24 cellular contexts compared by ENCODE assay signal in the genomic region with DNA sequence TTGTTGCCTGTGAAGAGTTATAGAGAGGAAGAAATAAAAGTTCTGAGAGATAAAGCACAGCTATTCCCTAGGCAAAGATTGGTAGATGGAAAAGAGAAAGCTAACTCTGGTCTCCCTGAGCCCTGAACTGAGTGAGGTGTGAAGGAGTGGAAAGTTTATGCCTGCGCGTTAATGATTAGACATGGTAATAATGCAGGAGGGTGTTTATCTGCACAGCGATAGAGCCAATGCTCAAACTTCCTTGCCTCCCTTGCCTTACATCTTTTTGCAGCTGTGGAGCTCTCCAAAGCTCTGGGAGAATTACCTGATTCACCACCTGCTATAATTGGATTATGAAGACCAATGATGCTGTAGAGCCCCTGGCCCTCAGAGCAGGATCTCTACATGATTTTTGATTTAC. TPM values are rescaled to one million over a fixed set of nuclear protein-coding genes. Genes with fewer than 3 reads are reported as not detected.
"Had no signal": no experiment of that assay in that cellular context is flagged by ENCODE, and none has a peak within 500 bp of the region (broad histone marks: within the 10 kb centered on the region; RNA-seq: fewer than 3 reads in every experiment).

No MANE protein-coding gene starts in this region.

- H3K9me3 ChIP-seq: adrenal gland, esophagus muscularis mucosa, gastroesophageal sphincter, heart left ventricle, lower lobe of right lung, thyroid gland had no signal

- H3K4me1 ChIP-seq: adrenal gland, esophagus muscularis mucosa, gastroesophageal sphincter, heart left ventricle, lower lobe of right lung, thyroid gland had no signal

- H3K27me3 ChIP-seq: adrenal gland, esophagus muscularis mucosa, gastroesophageal sphincter, heart left ventricle, thyroid gland had no signal

- DNase-seq: activated CD4-positive, alpha-beta memory T cell treated with anti-CD3 and anti-CD28 coated beads for 36 hours; activated CD4-positive, alpha-beta T cell treated with anti-CD3 and anti-CD28 coated beads for 36 hours; activated gamma-delta T cell treated with Interleukin-2 at 50 U/mL for 16 hours; activated T-cell treated with anti-CD3 and anti-CD28 coated beads for 4 hours; adrenal gland; cerebellar nuclear complex; effector memory CD4-positive, alpha-beta T cell; heart left ventricle; lower lobe of right lung; nephron progenitor cell; occipital lobe; stimulated activated naive B cell treated with anti-CD40 and anti-IgM and Interleukin-4, amounts not matched to agents 10 μg/mL and 1 μg/mL and 100 μg/mL, for 72 hours; thyroid gland had no signal

- FAIRE-seq: astrocyte, bronchial epithelial cell, endothelial cell of umbilical vein, TTC549, urothelium cell line had no signal

- ATAC-seq: activated CD4-positive, alpha-beta T cell treated with anti-CD3 and anti-CD28 coated beads for 36 hours; activated naive CD4-positive, alpha-beta T cell treated with anti-CD3 and anti-CD28 coated beads, Interleukin-2, amount 50 U/mL, for 72 hours; gastroesophageal sphincter; heart left ventricle; lower lobe of right lung; sciatic nerve; stimulated activated naive B cell treated with anti-CD40 and anti-IgM and Interleukin-4, amounts not matched to agents 10 μg/mL and 1 μg/mL and 100 μg/mL, for 72 hours; WTC11 had no signal

- H3K36me3 ChIP-seq: adrenal gland, esophagus muscularis mucosa, gastroesophageal sphincter, heart left ventricle, lower lobe of right lung, thyroid gland had no signal

- H3K4me3 ChIP-seq: adrenal gland, esophagus muscularis mucosa, gastroesophageal sphincter, heart left ventricle, lower lobe of right lung, thyroid gland had no signal

- H3K27ac ChIP-seq: adrenal gland, esophagus muscularis mucosa, gastroesophageal sphincter, heart left ventricle, lower lobe of right lung, thyroid gland had no signal

RNA-seq across cellular contexts. Expression of a gene that starts 32.8 kb away (rescaled TPM):
- total RNA-seq: activated T-helper 1 cell treated with anti-CD3 and anti-CD28 coated beads, Interleukin-12 subunit alpha, Interleukin-12 subunit beta, Interleukin-2, Interleukin-4 antibody, amounts not matched to agents 30 ng/mL and 10 ng/mL and 1 ng/mL, durations not matched to agents 14 hours and 24 hours and 36 hours; endothelial cell of umbilical vein had no signal
- polyA plus RNA-seq: endothelial cell of umbilical vein had no signal
